In the genomic region with DNA sequence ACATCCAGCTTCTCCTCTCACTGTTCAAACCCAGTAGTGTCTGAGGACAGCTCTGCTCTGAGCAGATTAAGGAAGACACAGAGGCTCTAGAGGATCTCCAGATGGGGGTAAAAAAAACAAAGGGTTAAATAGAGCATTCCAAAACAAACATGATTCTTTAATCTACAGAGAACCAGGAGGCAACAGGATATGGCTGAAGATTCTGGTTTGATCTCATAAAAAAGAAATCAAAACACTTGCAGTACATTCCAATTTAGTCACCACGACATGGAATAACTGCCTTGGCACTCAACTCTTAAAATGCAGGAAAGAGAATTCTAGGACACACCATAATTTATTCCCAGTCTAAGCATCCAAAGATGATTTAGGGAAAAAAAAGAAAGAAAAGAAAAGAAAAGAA, we compare ENCODE assay signal across 1 cellular context.
TF ChIP-seq lines count a peak whose summit lies in the region.

No MANE protein-coding gene starts in this region.

TF ChIP-seq in HepG2, 621 proteins besides CTCF, POLR2A, EP300 and RAD21 (continued from another document):
- no peak for TF ChIP-seq NR0B2 (CRISPR knock-in tag; IDR thresholded peaks at IDR 0.05)
